Comparison of ENCODE assay signal across 8 cellular contexts in the genomic region with DNA sequence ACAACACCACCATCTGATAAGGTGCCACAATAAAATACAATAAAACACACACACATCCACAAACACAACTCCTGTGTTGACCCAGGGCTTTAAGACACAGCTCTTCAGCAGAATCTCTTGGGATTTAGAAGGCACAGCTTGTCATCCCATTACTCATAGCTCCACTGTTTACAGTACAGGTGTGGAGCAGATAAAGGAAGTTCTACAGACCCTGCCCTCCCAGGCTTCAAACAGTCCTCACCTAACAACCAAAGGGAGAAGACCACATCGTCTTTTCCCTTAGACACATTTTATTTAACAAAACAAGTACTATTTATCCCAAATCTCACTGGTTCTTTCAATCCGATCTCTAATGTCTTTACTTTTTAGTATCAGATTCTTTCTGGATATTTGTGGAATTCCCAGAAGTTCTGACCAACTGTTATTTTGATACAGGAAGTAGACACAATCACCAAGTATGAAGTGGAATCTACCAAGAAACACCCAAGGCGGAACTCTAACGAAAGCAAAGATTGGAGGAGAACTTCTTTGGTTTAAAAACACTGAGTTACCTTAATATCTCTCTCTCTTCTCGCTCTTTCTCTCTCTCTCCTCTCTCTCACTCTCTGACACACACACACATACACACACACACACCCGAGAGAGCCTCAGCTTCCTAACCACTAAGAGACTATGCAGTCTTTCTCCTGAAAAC.
DNase-seq lines count a peak whose midpoint lies in the region; ATAC-seq and TF ChIP-seq lines count a peak whose summit lies in the region.

No MANE protein-coding gene starts in this region.

- in situ Hi-C loops in brain microvascular endothelial cell (cut with HindIII; ENCODE audit: low pct_ligation_motif_present, low sequenced_read_pairs), result no loop called here

- H3K27me3 ChIP-seq in brain microvascular endothelial cell (replicated peaks) (no peaks in the 10 kb centered on the region), muscle layer of duodenum (ENCODE audit: low read depth, low read length) (no peaks in the 10 kb centered on the region)

- TF ChIP-seq CTCF in LNCaP clone FGC (IDR thresholded peaks at IDR 0.05; ENCODE audit: control insufficient read depth, extremely low read depth, insufficient read depth) (no peak), brain microvascular endothelial cell (IDR thresholded peaks at IDR 0.05; ENCODE audit: low read depth, low read length, missing control alignments) (no peak)

- peak overlapping the region; percentile 52 for H3K27ac ChIP-seq in brain microvascular endothelial cell
- peak overlapping the region; percentile 95 for H3K27ac ChIP-seq in muscle layer of duodenum (ENCODE audit: low read length)

- H3K4me1 ChIP-seq in muscle layer of duodenum (ENCODE audit: control insufficient read depth in 1 of 2, insufficient read depth in 2 of 2, low read length in 2 of 2), result peaks cover 19 to 35% of the 10 kb centered on the region in 2 donors

- peak; percentile 12 for ATAC-seq in GM18511 (IDR thresholded peaks at IDR 0.05; ENCODE audit: unreplicated experiment)
- no peak for ATAC-seq in GM21528 (IDR thresholded peaks at IDR 0.05; ENCODE audit: low FRiP score, unreplicated experiment)
- ATAC-seq in GM21786 (IDR thresholded peaks at IDR 0.05; ENCODE audit: unreplicated experiment), result no peak
- no peak for ATAC-seq in HG02884 (IDR thresholded peaks at IDR 0.05; ENCODE audit: unreplicated experiment)

- no peaks in the 10 kb centered on the region for H3K36me3 ChIP-seq in brain microvascular endothelial cell (replicated peaks)
- no peaks in the 10 kb centered on the region for H3K36me3 ChIP-seq in muscle layer of duodenum (ENCODE audit: control insufficient read depth in 1 of 2, insufficient read depth in 2 of 2, low read length in 2 of 2)

- DNase-seq in LNCaP clone FGC (ENCODE audit: low read depth) (peak; percentile 89), brain microvascular endothelial cell (no peak), SIG-M5 treated with dmso at 0.1 percent for 504 hours (lab: John Stamatoyannopoulos, UW; ENCODE audit: unreplicated experiment) (no peak)

- H3K4me3 ChIP-seq in LNCaP clone FGC (ENCODE audit: low read depth, low read length), result peak overlapping the region; percentile 75
- no peak overlapping the region for H3K4me3 ChIP-seq in brain microvascular endothelial cell (ENCODE audit: low read depth, low read length)
- H3K4me3 ChIP-seq in muscle layer of duodenum (ENCODE audit: low read depth in 1 of 2, low read length in 2 of 2), result peak overlapping the region; percentile 68 to 80

- H3K9me3 ChIP-seq in muscle layer of duodenum (ENCODE audit: control insufficient read depth in 1 of 2, low read length in 2 of 2), result no peaks in the 10 kb centered on the region
